ENCODE assay signal across 1 cellular context in the genomic region with DNA sequence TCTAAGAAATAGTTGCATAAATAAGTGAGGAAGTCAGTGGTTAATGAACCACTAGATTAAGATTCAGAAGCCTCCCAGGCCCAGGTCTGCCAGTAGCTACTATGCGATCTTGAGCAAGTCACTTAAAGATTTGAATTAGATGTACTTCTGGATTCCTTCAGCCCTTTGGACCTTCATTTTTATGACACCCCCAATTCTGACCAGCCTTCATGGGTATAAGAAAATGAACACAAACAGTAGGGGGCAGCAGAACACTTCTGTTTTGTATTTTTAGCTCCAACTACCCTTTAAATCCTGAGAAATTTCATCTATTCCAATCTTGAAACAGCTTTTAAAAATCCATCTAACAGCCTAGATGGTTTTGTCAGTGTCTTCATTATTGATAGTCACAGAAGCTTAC.
TF ChIP-seq lines count a peak whose summit lies in the region.

No MANE protein-coding gene starts in this region.

TF ChIP-seq in GM12878, 131 proteins besides CTCF, POLR2A, EP300 and RAD21:
- TF ChIP-seq NFIC (IDR thresholded peaks at IDR 0.05; ENCODE audit: low read depth, low read length) (no peak), EZH2 (IDR thresholded peaks at IDR 0.05; ENCODE audit: borderline replicate concordance, control insufficient read depth, low read depth, low read length) (no peak), CREB1 (IDR thresholded peaks at IDR 0.05; ENCODE audit: low read depth) (no peak), SMC3 (IDR thresholded peaks at IDR 0.05; ENCODE audit: borderline replicate concordance, low read length) (peak; percentile 34; the same call in 1 of the 2 replicates), JUND (IDR thresholded peaks at IDR 0.05; ENCODE audit: low read depth, low read length) (no peak), SMAD1 (IDR thresholded peaks at IDR 0.05; ENCODE audit: low read depth, partially characterized antibody) (no peak)
